14 cellular contexts compared by ENCODE assay signal in genomic region chr10:90289037-90289436, GRCh38.
A peak's percentile ranks its signal among the peaks of the same experiment; 100 is the strongest.
DNase-seq lines count a peak whose midpoint lies in the region; ATAC-seq, FAIRE-seq and TF ChIP-seq lines count a peak whose summit lies in the region.
"Had no signal": no experiment of that assay in that cellular context is flagged by ENCODE, and none has a peak within 500 bp of the region (broad histone marks: within the 10 kb centered on the region; RNA-seq: fewer than 3 reads in every experiment).

No MANE protein-coding gene starts in this region.

- no peak overlapping the region for H3K27ac ChIP-seq in GM12878 (ENCODE audit: control insufficient read depth, insufficient read depth)
- H3K27ac ChIP-seq in osteoblast (ENCODE audit: low read depth, low read length): peak overlapping the region; percentile 39
- no peak overlapping the region for H3K27ac ChIP-seq in uterus
- H3K27ac ChIP-seq: hepatocyte, KMS-11, tibial nerve had no signal

- H3K4me3 Mint-ChIP-seq in CD14-positive monocyte: no peak overlapping the region
- H3K4me3 Mint-ChIP-seq: activated naive CD4-positive, alpha-beta T cell treated with anti-CD3 and anti-CD28 coated beads for 36 hours had no signal

- no TSS peak for BruUV-seq in GM12878 (replicated peaks; lab: Mats Ljungman, UMichigan)

- peaks cover 11% of the 10 kb centered on the region for H3K4me1 ChIP-seq in GM12878 (ENCODE audit: control insufficient read depth, insufficient read depth, low read length)
- H3K4me1 ChIP-seq in osteoblast (ENCODE audit: insufficient read depth, low read length): peaks cover 15% of the 10 kb centered on the region
- no peaks in the 10 kb centered on the region for H3K4me1 ChIP-seq in uterus

- TF ChIP-seq POLR2A in GM12878 (IDR thresholded peaks at IDR 0.05; ENCODE audit: low read depth, low read length): no peak
- TF ChIP-seq POLR2A in uterus (IDR thresholded peaks at IDR 0.05): no peak

- in situ Hi-C loops in GM13976 (cut with MboI; ENCODE audit: low sequenced_read_pairs, unreplicated experiment) (no loop called here), GM12878 (cut with MboI) (no loop called here)

- ATAC-seq in HG03025 (IDR thresholded peaks at IDR 0.05; ENCODE audit: low FRiP score, unreplicated experiment): peak; percentile 65
- ATAC-seq in GM12878: peak; percentile 82

- 0% methylated on average over 1 of the region's 1 CpG for WGBS in GM12878 (ENCODE audit: insufficient coverage, insufficient replicate concordance, low lambda C conversion rate, missing lambda C conversion rate)

- no peak overlapping the region for H3K4me3 ChIP-seq in GM12878
- no peak overlapping the region for H3K4me3 ChIP-seq in osteoblast (ENCODE audit: insufficient read depth, low read length)
- H3K4me3 ChIP-seq in uterus: no peak overlapping the region
- H3K4me3 ChIP-seq: dorsolateral prefrontal cortex, hepatocyte, tibial nerve had no signal

- no peak overlapping the region for H3K27ac Mint-ChIP-seq in CD14-positive monocyte
- H3K27ac Mint-ChIP-seq: activated naive CD4-positive, alpha-beta T cell treated with anti-CD3 and anti-CD28 coated beads for 36 hours had no signal

- H3K36me3 ChIP-seq in GM12878 (ENCODE audit: control insufficient read depth in 2 of 2, insufficient read depth in 2 of 2, low read length in 1 of 2) (no peaks in the 10 kb centered on the region), osteoblast (ENCODE audit: insufficient read depth, low read length) (no peaks in the 10 kb centered on the region), uterus (no peaks in the 10 kb centered on the region)
- H3K36me3 ChIP-seq: tibial nerve had no signal

- TF ChIP-seq EP300 in GM12878 (IDR thresholded peaks at IDR 0.05; ENCODE audit: borderline replicate concordance in 1 of 2, control insufficient read depth in 1 of 2, low read depth in 2 of 2, low read length in 2 of 2): no peak

- DNase-seq in GM13976 (ENCODE audit: low spot score): peak; percentile 8
- peak; percentile 33 for DNase-seq in GM12878 (ENCODE audit: low read depth, low spot score)
- DNase-seq in osteoblast (ENCODE audit: insufficient read length, low spot score, missing footprints): peak; percentile 36
- DNase-seq in NCI-H2227 treated with DMSO at 0.1 percent for 48 hours (lab: John Stamatoyannopoulos, UW): no peak
- DNase-seq in uterus: no peak
- no peak for DNase-seq in NCI-H2196 (lab: John Stamatoyannopoulos, UW; ENCODE audit: unreplicated experiment)
- DNase-seq in CD14-positive monocyte (ENCODE audit: low spot score): no peak
- DNase-seq: activated CD4-positive, alpha-beta T cell treated with anti-CD3 and anti-CD28 coated beads for 4 hours; activated naive CD4-positive, alpha-beta T cell treated with anti-CD3 and anti-CD28 coated beads for 36 hours; dorsolateral prefrontal cortex had no signal

- no peaks in the 10 kb centered on the region for H3K9me3 ChIP-seq in GM12878 (replicated peaks; ENCODE audit: control insufficient read depth, insufficient read depth, low read length)
- H3K9me3 ChIP-seq in osteoblast (ENCODE audit: low read depth, low read length): no peaks in the 10 kb centered on the region
- H3K9me3 ChIP-seq in uterus: no peaks in the 10 kb centered on the region
- H3K9me3 ChIP-seq: tibial nerve had no signal

- POLR2A ChIA-PET in GM12878 (lab: Charles Lee): no interaction called here

- no peak for TF ChIP-seq CTCF in GM13976 (IDR thresholded peaks at IDR 0.05; ENCODE audit: borderline replicate concordance, control extremely low read depth, extremely low read depth, insufficient read depth, missing control alignments)
- TF ChIP-seq CTCF in GM12878 (IDR thresholded peaks at IDR 0.05 in 2 of 3, conservative IDR thresholded peaks at IDR 0.05 in 1 of 3; ENCODE audit: control insufficient read depth in 2 of 3, extremely low read depth in 1 of 3, insufficient read depth in 1 of 3, low read depth in 3 of 3, low read length in 3 of 3): no peak
- TF ChIP-seq CTCF in osteoblast (IDR thresholded peaks at IDR 0.05; ENCODE audit: extremely low read depth, low read depth, low read length): no peak
- no peak for TF ChIP-seq CTCF in uterus (IDR thresholded peaks at IDR 0.05)
- TF ChIP-seq CTCF in CD14-positive monocyte (IDR thresholded peaks at IDR 0.05): no peak

- H3K4me1 Mint-ChIP-seq in CD14-positive monocyte: peaks cover 5% of the 10 kb centered on the region

- SMC1A ChIA-PET in GM12878 (lab: Charles Lee; ENCODE audit: uncharacterized antibody, unreplicated experiment): no interaction called here

- H3K36me3 Mint-ChIP-seq in CD14-positive monocyte: no peaks in the 10 kb centered on the region

- H4K20me1 ChIP-seq in GM12878 (ENCODE audit: control insufficient read depth, insufficient read depth) (no peaks in the 10 kb centered on the region), osteoblast (ENCODE audit: insufficient read depth, low read length) (no peaks in the 10 kb centered on the region)

- FAIRE-seq in GM12878 (lab: Jason Lieb, UNC): peak; percentile 38

- H3K9me3 Mint-ChIP-seq in CD14-positive monocyte: peaks cover 0 to 3% (median 0%) of the 10 kb centered on the region in 7 donors
- H3K9me3 Mint-ChIP-seq: activated naive CD4-positive, alpha-beta T cell treated with anti-CD3 and anti-CD28 coated beads for 36 hours had no signal

- H3K4me2 ChIP-seq in GM12878 (ENCODE audit: control insufficient read depth, insufficient read depth): peak overlapping the region; percentile 13; the same call in 1 of the 2 replicates
- no peak overlapping the region for H3K4me2 ChIP-seq in osteoblast (ENCODE audit: insufficient read depth, low read length)
- H3K4me2 ChIP-seq: hepatocyte, KMS-11 had no signal

- no peak overlapping the region for H2AFZ ChIP-seq in GM12878 (ENCODE audit: control insufficient read depth, low read depth, low read length)
- H2AFZ ChIP-seq in osteoblast (ENCODE audit: low read length): peak overlapping the region; percentile 75
- H2AFZ ChIP-seq: hepatocyte had no signal

- no peak for TF ChIP-seq RAD21 in GM12878 (IDR thresholded peaks at IDR 0.05; ENCODE audit: insufficient read depth, low read depth, low read length)

- CTCF ChIA-PET in GM12878 (lab: Yijun Ruan, JAX): interaction anchor here (0.6 kb wide), 1 partner anchor 135 kb away, joined by 3 read pairs; no protein-coding TSS in a partner anchor

- intact Hi-C loops in GM12878 (cut with micrococcal nuclease; ENCODE audit: unreplicated experiment) (no loop called here), uterus (cut with DNase I; ENCODE audit: low total_unique reads) (no loop called here), CD14-positive monocyte (cut with micrococcal nuclease) (no loop called here)

- RAD21 ChIA-PET in GM12878 (lab: Charles Lee; ENCODE audit: unreplicated experiment): no interaction called here

- H3K9ac ChIP-seq in GM12878 (ENCODE audit: control insufficient read depth, insufficient read depth, low read length): no peak overlapping the region
- H3K9ac ChIP-seq: KMS-11 had no signal

- H3K27me3 Mint-ChIP-seq in CD14-positive monocyte (ENCODE audit: low read depth in 3 of 3): no peaks in the 10 kb centered on the region

- H3K27me3 ChIP-seq in GM12878 (replicated peaks in 1 of 2; ENCODE audit: control insufficient read depth in 2 of 2, insufficient read depth in 2 of 2, low read length in 1 of 2): no peaks in the 10 kb centered on the region
- H3K27me3 ChIP-seq in osteoblast (ENCODE audit: insufficient read depth, low read length): no peaks in the 10 kb centered on the region
- no peaks in the 10 kb centered on the region for H3K27me3 ChIP-seq in uterus
- H3K27me3 ChIP-seq: hepatocyte, tibial nerve had no signal

- H3K79me2 ChIP-seq in GM12878 (ENCODE audit: control insufficient read depth, insufficient read depth, low read length) (no peaks in the 10 kb centered on the region), osteoblast (ENCODE audit: insufficient read depth, low read length) (no peaks in the 10 kb centered on the region)
- H3K79me2 ChIP-seq: hepatocyte had no signal

TF ChIP-seq in GM12878, 131 proteins besides CTCF, POLR2A, EP300 and RAD21:
- TF ChIP-seq ATF3 (IDR thresholded peaks at IDR 0.05; ENCODE audit: borderline replicate concordance, extremely low read depth, low read depth, low read length) (no peak), RUNX3 (IDR thresholded peaks at IDR 0.05; ENCODE audit: low read length) (peak; percentile 69), EZH2 (IDR thresholded peaks at IDR 0.05; ENCODE audit: borderline replicate concordance, control insufficient read depth, low read depth, low read length) (no peak), ATF2 (IDR thresholded peaks at IDR 0.05; ENCODE audit: low read length) (no peak)
TF ChIP-seq in GM12878: peak in this region for 1.

Comparison
In these comparisons a context has a peak if more than half of its experiments do, and no peak if none do; other contexts are left out.
1. DNase-seq: peak in GM13976 (single experiment), GM12878 (single experiment) and osteoblast (single experiment); none in NCI-H2227 treated with DMSO at 0.1 percent for 48 hours (single experiment), uterus (0 of 2), NCI-H2196 (single experiment) and CD14-positive monocyte (single experiment).